1 cellular context compared by ENCODE assay signal in the genomic region with DNA sequence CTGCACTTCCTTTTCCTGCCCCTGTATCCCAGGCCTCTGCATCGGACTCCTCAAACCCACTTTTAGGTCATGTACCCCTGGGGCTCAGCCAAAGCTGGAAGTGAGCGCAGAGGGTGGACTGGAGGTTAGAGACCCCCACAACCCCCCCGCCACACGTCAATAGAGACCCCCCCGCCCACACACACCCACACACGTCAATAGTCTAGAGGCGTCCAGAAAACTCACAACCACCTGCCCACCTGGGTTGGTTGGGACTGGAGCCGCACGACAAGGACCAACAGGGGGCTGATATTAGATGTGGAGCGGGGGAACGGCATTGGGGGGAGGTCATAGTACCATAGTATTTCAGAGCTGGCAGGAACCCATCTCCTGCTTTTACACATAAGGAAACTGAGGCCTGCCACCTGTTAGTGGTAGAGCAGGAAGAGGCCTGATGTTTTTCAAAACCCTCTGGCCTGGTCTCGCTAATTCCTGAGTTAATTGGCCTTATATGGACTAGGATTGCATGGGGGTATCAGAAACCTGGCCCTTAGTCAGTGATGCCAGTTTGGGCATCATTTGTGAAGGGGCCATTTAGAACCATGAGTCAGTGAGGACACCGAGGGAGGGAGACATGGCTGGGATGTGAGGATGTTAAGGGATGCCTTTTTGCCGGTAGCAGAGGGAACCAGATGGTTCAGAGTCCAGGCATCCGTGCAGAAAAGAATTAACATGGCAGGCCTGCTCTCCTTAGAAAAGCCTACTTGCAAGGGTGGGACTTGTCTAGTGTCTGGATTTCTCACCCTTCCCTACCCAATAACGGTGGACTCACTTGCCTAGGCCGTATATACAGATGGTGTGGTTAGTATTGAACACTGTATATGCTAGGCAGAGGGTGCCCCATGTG.
TF ChIP-seq lines count a peak whose summit lies in the region.

No MANE protein-coding gene starts in this region.

TF ChIP-seq in GM12878, 131 proteins besides CTCF, POLR2A, EP300 and RAD21:
- TF ChIP-seq SIN3A (IDR thresholded peaks at IDR 0.05; ENCODE audit: low read depth, low read length) (no peak), ZBED1 (IDR thresholded peaks at IDR 0.05; ENCODE audit: borderline replicate concordance) (no peak), WRNIP1 (IDR thresholded peaks at IDR 0.05; ENCODE audit: borderline replicate concordance, low read depth, low read length) (no peak), TAF1 (IDR thresholded peaks at IDR 0.05; ENCODE audit: borderline replicate concordance, low read depth, low read length) (no peak)
- TF ChIP-seq, protein P1, sequence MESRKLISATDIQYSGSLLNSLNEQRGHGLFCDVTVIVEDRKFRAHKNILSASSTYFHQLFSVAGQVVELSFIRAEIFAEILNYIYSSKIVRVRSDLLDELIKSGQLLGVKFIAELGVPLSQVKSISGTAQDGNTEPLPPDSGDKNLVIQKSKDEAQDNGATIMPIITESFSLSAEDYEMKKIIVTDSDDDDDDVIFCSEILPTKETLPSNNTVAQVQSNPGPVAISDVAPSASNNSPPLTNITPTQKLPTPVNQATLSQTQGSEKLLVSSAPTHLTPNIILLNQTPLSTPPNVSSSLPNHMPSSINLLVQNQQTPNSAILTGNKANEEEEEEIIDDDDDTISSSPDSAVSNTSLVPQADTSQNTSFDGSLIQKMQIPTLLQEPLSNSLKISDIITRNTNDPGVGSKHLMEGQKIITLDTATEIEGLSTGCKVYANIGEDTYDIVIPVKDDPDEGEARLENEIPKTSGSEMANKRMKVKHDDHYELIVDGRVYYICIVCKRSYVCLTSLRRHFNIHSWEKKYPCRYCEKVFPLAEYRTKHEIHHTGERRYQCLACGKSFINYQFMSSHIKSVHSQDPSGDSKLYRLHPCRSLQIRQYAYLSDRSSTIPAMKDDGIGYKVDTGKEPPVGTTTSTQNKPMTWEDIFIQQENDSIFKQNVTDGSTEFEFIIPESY (IDR thresholded peaks at IDR 0.05), result no peak
